8 cellular contexts compared by ENCODE assay signal in the genomic region with DNA sequence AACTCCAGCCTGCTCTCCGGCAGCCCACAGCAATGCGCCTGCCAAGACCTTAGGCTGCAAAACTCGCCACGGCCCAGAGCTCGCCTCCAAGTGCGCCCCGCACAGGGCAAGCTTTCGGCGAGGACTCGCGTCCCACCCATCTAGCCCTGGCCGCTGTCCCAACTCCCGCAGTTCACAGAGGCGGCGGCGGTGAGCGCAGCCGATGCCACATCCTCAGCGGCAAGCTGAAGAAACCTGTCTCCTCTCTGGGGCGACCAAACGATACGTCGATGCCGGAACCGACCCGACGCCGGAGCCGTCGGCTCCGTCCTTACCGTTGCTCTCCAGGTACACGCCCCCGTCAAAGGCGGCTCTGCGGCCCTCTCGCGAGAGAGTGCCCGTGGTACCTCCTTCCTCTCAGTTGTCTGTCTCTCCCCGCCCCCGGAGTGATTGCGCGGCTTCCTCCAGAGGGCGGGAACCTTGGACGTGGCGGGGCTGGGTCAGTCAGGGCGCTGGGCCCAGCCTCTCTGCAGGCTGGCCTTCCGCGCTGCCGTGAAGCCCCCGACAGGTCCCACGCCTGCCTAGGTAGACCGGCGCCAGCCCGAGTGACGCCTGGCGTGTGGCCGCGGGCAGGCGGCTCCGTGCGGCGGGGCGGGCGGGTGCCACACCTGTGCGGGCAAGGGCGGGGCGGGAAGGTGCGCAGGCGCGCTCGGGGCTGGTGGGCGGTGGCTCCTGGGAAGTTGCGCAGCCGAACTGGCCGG. TPM values are rescaled to one million over a fixed set of nuclear protein-coding genes. Genes with fewer than 3 reads are reported as not detected.
DNase-seq lines count a peak whose midpoint lies in the region; ATAC-seq and TF ChIP-seq lines count a peak whose summit lies in the region.

No MANE protein-coding gene starts in this region.

- H3K9me3 Mint-ChIP-seq in activated B cell treated with CpG ODN at 0.5 μM for 24 hours (no peaks in the 10 kb centered on the region), immature natural killer cell (no peaks in the 10 kb centered on the region)

- TF ChIP-seq CTCF in AG10803 (conservative IDR thresholded peaks at IDR 0.05; ENCODE audit: low read length) (no peak), activated B cell treated with CpG ODN at 0.5 μM for 24 hours (IDR thresholded peaks at IDR 0.05) (no peak)

- H3K27ac Mint-ChIP-seq in activated B cell treated with CpG ODN at 0.5 μM for 24 hours = peak overlapping the region; percentile 98
- H3K27ac Mint-ChIP-seq in immature natural killer cell = peak overlapping the region; percentile 96 to 99 (median 98)

- POLR2A ChIA-PET in activated B cell treated with CpG ODN at 0.5 μM for 24 hours (lab: Charles Lee) = interaction anchor here (0.7 to 2.0 kb wide), 13 partner anchors 9 to 1070 kb away, joined by 3 to 19 read pairs (median 7); a partner anchor contains a TSS

- DNase-seq in AG10803 (ENCODE audit: low read depth) = peak; percentile 97
- DNase-seq in NCI-H2227 treated with DMSO at 0.1 percent for 48 hours (lab: John Stamatoyannopoulos, UW) = peak; percentile 86
- DNase-seq in activated B cell treated with CpG ODN at 0.5 μM for 24 hours = peak; percentile 97
- peak in 60 of 61 donors; percentile 44 to 97 (median 91) for DNase-seq in caudate nucleus (lab: John Stamatoyannopoulos, UW)
- peak; percentile 96 to 97 (median 97) for DNase-seq in immature natural killer cell
- peak; percentile 94 for DNase-seq in smooth muscle cell of the brain vasculature (ENCODE audit: low read depth, low spot score)

- ATAC-seq in GM19023 (IDR thresholded peaks at IDR 0.05; ENCODE audit: unreplicated experiment) = peak; percentile 91
- ATAC-seq in HG03196 (IDR thresholded peaks at IDR 0.05; ENCODE audit: unreplicated experiment) = peak; percentile 89
- peak; percentile 88 for ATAC-seq in activated B cell treated with CpG ODN at 0.5 μM for 24 hours (ENCODE audit: low read depth)

- CTCF ChIA-PET in activated B cell treated with CpG ODN at 0.5 μM for 24 hours (lab: Charles Lee) = interaction anchor here (0.7 to 1.5 kb wide), 6 partner anchors 37 to 423 kb away, joined by 3 to 4 read pairs (median 3); a partner anchor contains a TSS

- peak overlapping the region; percentile 97 for H3K27ac ChIP-seq in caudate nucleus (ENCODE audit: low read depth, low read length)

- H3K27me3 Mint-ChIP-seq in activated B cell treated with CpG ODN at 0.5 μM for 24 hours = no peaks in the 10 kb centered on the region
- peaks cover 11 to 15% (median 15%) of the 10 kb centered on the region in 3 donors for H3K27me3 Mint-ChIP-seq in immature natural killer cell (ENCODE audit: low read depth in 3 of 3)

- peaks cover 55% of the 10 kb centered on the region for H3K4me1 Mint-ChIP-seq in activated B cell treated with CpG ODN at 0.5 μM for 24 hours
- H3K4me1 Mint-ChIP-seq in immature natural killer cell = peaks cover 55 to 67% of the 10 kb centered on the region in 2 donors

- intact Hi-C loops in activated B cell treated with CpG ODN at 0.5 μM for 24 hours (cut with micrococcal nuclease) = loop anchor here (1.0 to 5.0 kb wide), 12 partner anchors 17 to 1767 kb away; a partner anchor contains a TSS

- H3K4me3 ChIP-seq in AG10803 (ENCODE audit: low read length) = peak overlapping the region; percentile 99

- H3K4me3 Mint-ChIP-seq in activated B cell treated with CpG ODN at 0.5 μM for 24 hours (peak overlapping the region; percentile 95), immature natural killer cell (peak overlapping the region; percentile 93 to 98 (median 97))

- peaks cover 16% of the 10 kb centered on the region for H3K36me3 Mint-ChIP-seq in activated B cell treated with CpG ODN at 0.5 μM for 24 hours (ENCODE audit: low read depth)
- H3K36me3 Mint-ChIP-seq in immature natural killer cell = peaks cover 0 to 3% (median 0%) of the 10 kb centered on the region in 3 donors

RNA-seq across cellular contexts. Expression of a gene that starts 0.4 kb away (rescaled TPM):
- 6.8 and 7.2 TPM in 2 replicates for total RNA-seq in activated B cell treated with CpG ODN at 0.5 μM for 24 hours
- polyA plus RNA-seq in immature natural killer cell = 1 to 10 TPM; 2.8 to 6.8 (median 3.8) TPM

Comparison
In these comparisons a context has a peak if more than half of its experiments do, and no peak if none do; other contexts are left out.
1. Peak in every context shown above with its lines: DNase-seq, ATAC-seq, H3K4me3 ChIP-seq and H3K27ac ChIP-seq.